Comparison of ENCODE assay signal across 18 cellular contexts in genomic region chr1:14182801-14183200, GRCh38.
DNase-seq lines count a peak whose midpoint lies in the region; ATAC-seq and TF ChIP-seq lines count a peak whose summit lies in the region.
"Had no signal": no experiment of that assay in that cellular context is flagged by ENCODE, and none has a peak within 500 bp of the region (broad histone marks: within the 10 kb centered on the region; RNA-seq: fewer than 3 reads in every experiment).

No MANE protein-coding gene starts in this region.

- H3K4ac ChIP-seq in neuronal stem cell (ENCODE audit: low read length): no peak overlapping the region

- BruUV-seq in OCI-LY7 (replicated peaks; lab: Mats Ljungman, UMichigan): no TSS peak

- H3K36me3 ChIP-seq in BLaER1 treated with 17β-estradiol and CSF1 and Interleukin-3, amounts not matched to agents 10 nM and 100 nM: no peaks in the 10 kb centered on the region
- H3K36me3 ChIP-seq in OCI-LY7 (ENCODE audit: insufficient read depth, low read length) (no peaks in the 10 kb centered on the region; the same call in 1 of the 2 replicates), neuronal stem cell (replicated peaks in 1 of 2; ENCODE audit: control insufficient read depth in 2 of 2, insufficient read depth in 2 of 2, low read length in 2 of 2) (no peaks in the 10 kb centered on the region)

- no peak overlapping the region for H3K18ac ChIP-seq in neuronal stem cell (ENCODE audit: low read length)

- ATAC-seq in GM21717 (IDR thresholded peaks at IDR 0.05; ENCODE audit: unreplicated experiment): no peak
- ATAC-seq: GM12878, SK-N-SH treated with all-trans-retinoic acid at 6 μM for 48 hours, T-cell had no signal

- H2AFZ ChIP-seq in OCI-LY7 (ENCODE audit: low read length): no peak overlapping the region
- H2AFZ ChIP-seq in neuronal stem cell (ENCODE audit: low read length): no peak overlapping the region
- H2AFZ ChIP-seq: GM23248 had no signal

- H3K9me3 ChIP-seq in BLaER1 treated with 17β-estradiol and CSF1 and Interleukin-3, amounts not matched to agents 10 nM and 100 nM (replicated peaks in 1 of 11): peaks cover 0 to 22% (median 18%) of the 10 kb centered on the region in 11 experiments; a peak in 14 of 22 replicates
- H3K9me3 ChIP-seq in OCI-LY7 (ENCODE audit: low read length) (peaks cover 4% of the 10 kb centered on the region; the same call in 1 of the 2 replicates), neuronal stem cell (replicated peaks in 1 of 2; ENCODE audit: control insufficient read depth in 2 of 2, insufficient read depth in 1 of 2, low read depth in 1 of 2, low read length in 2 of 2) (peaks cover 0 to 2% of the 10 kb centered on the region in 2 donors)

- POLR2A ChIA-PET in OCI-LY7 (lab: Charles Lee): no interaction called here

- WGBS in neuronal stem cell (ENCODE audit: extremely low coverage in 2 of 2, insufficient read length in 2 of 2, insufficient replicate concordance in 1 of 2), 2 donors: no CpG with 5 or more reads among the region's 5 CpGs

- H3K27me3 ChIP-seq in BLaER1 treated with 17β-estradiol and CSF1 and Interleukin-3, amounts not matched to agents 10 nM and 100 nM: peaks cover 36 to 98% (median 90%) of the 10 kb centered on the region in 11 experiments
- H3K27me3 ChIP-seq in neuronal stem cell (ENCODE audit: control insufficient read depth in 3 of 3, insufficient read depth in 3 of 3, low read depth in 1 of 3, low read length in 3 of 3): no peaks in the 10 kb centered on the region

- peak overlapping the region in 10 of 11 experiments; percentile 1 to 64 (median 24); a peak in 10 of 22 replicates for H3K4me2 ChIP-seq in BLaER1 treated with 17β-estradiol and CSF1 and Interleukin-3, amounts not matched to agents 10 nM and 100 nM
- H3K4me2 ChIP-seq in OCI-LY7 (ENCODE audit: low read length) (peak overlapping the region; percentile 60), neuronal stem cell (ENCODE audit: insufficient read depth, low read length, poor library complexity, severe bottlenecking) (no peak overlapping the region)

- TF ChIP-seq CTCF in OCI-LY7 (conservative IDR thresholded peaks at IDR 0.05; ENCODE audit: low read length): no peak

- H3K27ac ChIP-seq in BLaER1 treated with 17β-estradiol and CSF1 and Interleukin-3, amounts not matched to agents 10 nM and 100 nM: no peak overlapping the region
- peak overlapping the region; percentile 32 for H3K27ac ChIP-seq in OCI-LY7 (ENCODE audit: low read depth, low read length, poor library complexity, severe bottlenecking)
- H3K27ac ChIP-seq in neuronal stem cell (replicated peaks; ENCODE audit: low read length): no peak overlapping the region
- H3K27ac ChIP-seq: GM23248 had no signal

- H3K79me1 ChIP-seq in neuronal stem cell (ENCODE audit: low read depth, low read length): no peaks in the 10 kb centered on the region

- no peak overlapping the region for H4K8ac ChIP-seq in neuronal stem cell (ENCODE audit: low read depth, low read length)

- H2BK5ac ChIP-seq in neuronal stem cell (ENCODE audit: low read length): no peak overlapping the region

- no peak overlapping the region for H3K23ac ChIP-seq in neuronal stem cell (ENCODE audit: low read depth, low read length, poor library complexity)

- no peak overlapping the region for H3K4me3 ChIP-seq in BLaER1 treated with 17β-estradiol and CSF1 and Interleukin-3, amounts not matched to agents 10 nM and 100 nM
- H3K4me3 ChIP-seq in Jurkat, Clone E6-1 (ENCODE audit: low read length): no peak overlapping the region
- H3K4me3 ChIP-seq in OCI-LY7 (ENCODE audit: low read depth, low read length, poor library complexity, severe bottlenecking) (peak overlapping the region; percentile 8), neuronal stem cell (ENCODE audit: low read length in 2 of 2) (no peak overlapping the region)
- H3K4me3 ChIP-seq: GM12878, GM23248 had no signal

- DNase-seq in Jurkat, Clone E6-1 (ENCODE audit: low read depth, low spot score): peak; percentile 61
- DNase-seq in OCI-LY7 (ENCODE audit: low spot score) (peak; percentile 85), foreskin melanocyte (peak; percentile 34), NCI-H1105 treated with DMSO at 0.1 percent for 48 hours (lab: John Stamatoyannopoulos, UW) (no peak), neuronal stem cell (ENCODE audit: low spot score) (no peak)
- DNase-seq: C1 segment of cervical spinal cord, GF-D8, GM23248, NCI-H1417 treated with DMSO at 0.1 percent for 48 hours, NCI-H1930, NCI-H226, NCI-H526, SHP77, T-cell had no signal

- H4K20me1 ChIP-seq in BLaER1 treated with 17β-estradiol and CSF1 and Interleukin-3, amounts not matched to agents 10 nM and 100 nM: peaks cover 0 to 6% (median 0%) of the 10 kb centered on the region in 11 experiments; a peak in 1 of 22 replicates
- H4K20me1 ChIP-seq in OCI-LY7 (ENCODE audit: insufficient read depth, low read length): no peaks in the 10 kb centered on the region

- no peaks in the 10 kb centered on the region for H3K9me2 ChIP-seq in OCI-LY7 (ENCODE audit: insufficient read depth, low read length)

- H2AK5ac ChIP-seq in neuronal stem cell (ENCODE audit: low read depth, low read length): no peak overlapping the region

- no peak overlapping the region for H4K91ac ChIP-seq in neuronal stem cell (ENCODE audit: low read depth, low read length, poor library complexity)

- no peak overlapping the region for H2BK15ac ChIP-seq in neuronal stem cell (ENCODE audit: low read length)

- H3K79me2 ChIP-seq in OCI-LY7 (ENCODE audit: insufficient read depth, low read depth, low read length): no peaks in the 10 kb centered on the region

- no peak overlapping the region for H3K9ac ChIP-seq in BLaER1 treated with 17β-estradiol and CSF1 and Interleukin-3, amounts not matched to agents 10 nM and 100 nM
- no peak overlapping the region for H3K9ac ChIP-seq in neuronal stem cell (ENCODE audit: low read depth, low read length, poor library complexity)
- H3K9ac ChIP-seq: GM23248 had no signal

- H2BK12ac ChIP-seq in neuronal stem cell (ENCODE audit: low read length): no peak overlapping the region

- no peak overlapping the region for H2BK120ac ChIP-seq in neuronal stem cell (ENCODE audit: low read depth, low read length)

- H3K4me1 ChIP-seq in BLaER1 treated with 17β-estradiol and CSF1 and Interleukin-3, amounts not matched to agents 10 nM and 100 nM: peaks cover 11 to 41% (median 22%) of the 10 kb centered on the region in 10 experiments
- peaks cover 37% of the 10 kb centered on the region for H3K4me1 ChIP-seq in OCI-LY7 (ENCODE audit: insufficient read depth, low read length, poor library complexity, severe bottlenecking)
- H3K4me1 ChIP-seq in neuronal stem cell (ENCODE audit: control insufficient read depth in 2 of 2, insufficient read depth in 1 of 2, low read depth in 1 of 2, low read length in 2 of 2): peaks cover 5 to 21% of the 10 kb centered on the region in 2 donors

- CTCF ChIA-PET in OCI-LY7 (lab: Charles Lee; ENCODE audit: unreplicated experiment): no interaction called here

- no peak overlapping the region for H3K14ac ChIP-seq in neuronal stem cell (ENCODE audit: low read length)

- intact Hi-C loops in OCI-LY7 (cut with micrococcal nuclease; ENCODE audit: unreplicated experiment): no loop called here

Comparison
In these comparisons a context has a peak if more than half of its experiments do, and no peak if none do; other contexts are left out.
1. DNase-seq: peak in Jurkat, Clone E6-1 (single experiment), OCI-LY7 (single experiment) and foreskin melanocyte (single experiment); none in NCI-H1105 treated with DMSO at 0.1 percent for 48 hours (single experiment) and neuronal stem cell (single experiment).